In the genomic region with DNA sequence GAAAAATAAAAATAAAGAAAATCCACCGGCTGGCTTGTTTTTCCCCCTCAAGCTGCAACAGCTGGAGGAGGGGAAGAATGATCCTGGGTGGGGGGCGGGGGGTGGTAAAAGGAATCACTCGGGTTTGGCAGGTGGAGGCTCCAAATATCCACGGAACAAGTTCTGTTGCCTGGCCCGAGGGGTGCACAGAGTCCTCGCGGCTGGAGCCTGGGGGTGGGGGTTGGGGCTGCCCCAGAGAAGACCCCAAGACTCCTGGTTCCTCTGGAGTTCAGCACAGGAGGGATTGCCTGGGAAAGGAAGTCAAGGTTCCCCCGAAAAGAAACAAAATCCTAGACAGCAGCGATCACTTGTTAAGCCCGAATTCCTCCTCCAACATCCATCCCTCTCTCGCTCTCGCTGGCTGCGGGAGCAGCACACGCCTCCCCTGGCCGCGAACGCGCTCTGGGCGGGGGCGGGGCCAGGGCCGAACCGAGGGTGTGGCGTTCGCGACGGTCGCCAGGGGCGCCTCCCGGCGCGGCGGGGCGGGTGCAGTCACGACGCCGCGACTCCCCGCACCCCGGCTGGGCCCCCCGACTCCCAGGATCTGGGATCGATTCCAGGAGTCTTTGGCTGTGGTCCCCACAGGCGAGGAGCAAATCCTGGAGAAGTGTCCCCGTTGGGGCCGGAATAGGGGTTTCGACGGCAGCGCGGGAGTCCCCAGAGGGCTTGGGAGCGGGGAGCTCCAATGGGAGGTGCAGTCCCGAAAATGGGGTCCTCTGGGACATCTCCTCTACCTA, we compare ENCODE assay signal across 11 cellular contexts. TPM values are rescaled to one million over a fixed set of nuclear protein-coding genes. Genes with fewer than 3 reads are reported as not detected.
DNase-seq lines count a peak whose midpoint lies in the region; ATAC-seq and TF ChIP-seq lines count a peak whose summit lies in the region.
"Had no signal": no experiment of that assay in that cellular context is flagged by ENCODE, and none has a peak within 500 bp of the region (broad histone marks: within the 10 kb centered on the region; RNA-seq: fewer than 3 reads in every experiment).

A gene (minus strand): TSS at position 443 of the 776 bp plus-strand sequence. CDS start 4,352 bp downstream, outside the sequence.

- DNase-seq in NCI-H2081 (lab: John Stamatoyannopoulos, UW) (peak; percentile 48 to 60), NCI-H2081 treated with DMSO at 0.1 percent for 48 hours (lab: John Stamatoyannopoulos, UW) (no peak), astrocyte of the hippocampus (ENCODE audit: low read depth, low spot score) (peak; percentile 72), kidney tubule cell (ENCODE audit: low spot score) (peak; percentile 2), thoracic aorta (ENCODE audit: low spot score) (no peak), GOT3 (lab: John Stamatoyannopoulos, UW) (no peak)
- no peak for DNase-seq in activated CD4-positive, alpha-beta T cell treated with anti-CD3 and anti-CD28 coated beads, Interleukin-2, amount 10 ng/mL, durations not matched to agents 7 days and 5 days
- DNase-seq: NCI-H1694; stimulated activated CD4-positive, alpha-beta T cell treated with anti-CD3 and anti-CD28 coated beads, Interleukin-4, amount 100 ng/mL, for 1 hour had no signal

- ATAC-seq in thoracic aorta (ENCODE audit: insufficient number of reproducible peaks, low FRiP score, low read depth) (no peak), HG02938 (IDR thresholded peaks at IDR 0.05; ENCODE audit: unreplicated experiment) (no peak)

- no peaks in the 10 kb centered on the region for H3K27me3 ChIP-seq in thoracic aorta (replicated peaks; ENCODE audit: insufficient read depth)

- TF ChIP-seq CTCF in thoracic aorta (IDR thresholded peaks at IDR 0.05): no peak

- H3K4me1 Mint-ChIP-seq in activated CD4-positive, alpha-beta T cell treated with anti-CD3 and anti-CD28 coated beads, Interleukin-2, amount 10 ng/mL, durations not matched to agents 7 days and 5 days: no peaks in the 10 kb centered on the region

- peaks cover 29% of the 10 kb centered on the region for H3K27me3 Mint-ChIP-seq in activated CD4-positive, alpha-beta T cell treated with anti-CD3 and anti-CD28 coated beads, Interleukin-2, amount 10 ng/mL, durations not matched to agents 7 days and 5 days

- CTCF ChIA-PET in activated CD4-positive, alpha-beta T cell treated with anti-CD3 and anti-CD28 coated beads, Interleukin-2, amount 10 ng/mL, durations not matched to agents 7 days and 5 days (lab: Charles Lee): interaction anchor here (0.7 kb wide), 1 partner anchor 1164 kb away, joined by 4 read pairs; no protein-coding TSS in a partner anchor

- no peaks in the 10 kb centered on the region for H3K9me3 Mint-ChIP-seq in activated CD4-positive, alpha-beta T cell treated with anti-CD3 and anti-CD28 coated beads, Interleukin-2, amount 10 ng/mL, durations not matched to agents 7 days and 5 days

- no peaks in the 10 kb centered on the region for H3K36me3 ChIP-seq in thoracic aorta

- POLR2A ChIA-PET in activated CD4-positive, alpha-beta T cell treated with anti-CD3 and anti-CD28 coated beads, Interleukin-2, amount 10 ng/mL, durations not matched to agents 7 days and 5 days (lab: Charles Lee): no interaction called here

- H3K4me3 Mint-ChIP-seq in activated CD4-positive, alpha-beta T cell treated with anti-CD3 and anti-CD28 coated beads, Interleukin-2, amount 10 ng/mL, durations not matched to agents 7 days and 5 days: no peak within 1 kb of the TSS

- peak within 1 kb of the TSS; percentile 65 for H3K4me3 ChIP-seq in thoracic aorta

- H3K27ac ChIP-seq in thoracic aorta: no peak within 1 kb of the TSS

- no peaks in the 10 kb centered on the region for H3K9me3 ChIP-seq in thoracic aorta

- H3K27ac Mint-ChIP-seq in activated CD4-positive, alpha-beta T cell treated with anti-CD3 and anti-CD28 coated beads, Interleukin-2, amount 10 ng/mL, durations not matched to agents 7 days and 5 days: no peak within 1 kb of the TSS

- H3K4me1 ChIP-seq in thoracic aorta (ENCODE audit: control insufficient read depth in 1 of 2, low read depth in 2 of 2): peaks cover 0 to 13% of the 10 kb centered on the region in 2 donors

- H3K36me3 Mint-ChIP-seq in activated CD4-positive, alpha-beta T cell treated with anti-CD3 and anti-CD28 coated beads, Interleukin-2, amount 10 ng/mL, durations not matched to agents 7 days and 5 days (ENCODE audit: low read depth): no peaks in the 10 kb centered on the region

RNA-seq across cellular contexts. Expression of the gene that starts here (rescaled TPM):
- under 1 TPM in 1 of 2 donors, not detected in 1; 0.21 TPM for total RNA-seq in thoracic aorta
- total RNA-seq in activated CD4-positive, alpha-beta T cell treated with anti-CD3 and anti-CD28 coated beads, Interleukin-2, amount 10 ng/mL, durations not matched to agents 7 days and 5 days: not detected
- total RNA-seq: activated CD8-positive, alpha-beta memory T cell treated with anti-CD3 and anti-CD28 coated beads for 36 hours had no signal

Comparison
In these comparisons a context has a peak if more than half of its experiments do, and no peak if none do; other contexts are left out.
1. DNase-seq: peak in NCI-H2081 (2 of 2), astrocyte of the hippocampus (single experiment) and kidney tubule cell (single experiment); none in NCI-H2081 treated with DMSO at 0.1 percent for 48 hours (single experiment), thoracic aorta (single experiment), GOT3 (single experiment) and activated CD4-positive, alpha-beta T cell treated with anti-CD3 and anti-CD28 coated beads, Interleukin-2, amount 10 ng/mL, durations not matched to agents 7 days and 5 days (single experiment).